Comparison of ENCODE assay signal across 8 cellular contexts in the genomic region with DNA sequence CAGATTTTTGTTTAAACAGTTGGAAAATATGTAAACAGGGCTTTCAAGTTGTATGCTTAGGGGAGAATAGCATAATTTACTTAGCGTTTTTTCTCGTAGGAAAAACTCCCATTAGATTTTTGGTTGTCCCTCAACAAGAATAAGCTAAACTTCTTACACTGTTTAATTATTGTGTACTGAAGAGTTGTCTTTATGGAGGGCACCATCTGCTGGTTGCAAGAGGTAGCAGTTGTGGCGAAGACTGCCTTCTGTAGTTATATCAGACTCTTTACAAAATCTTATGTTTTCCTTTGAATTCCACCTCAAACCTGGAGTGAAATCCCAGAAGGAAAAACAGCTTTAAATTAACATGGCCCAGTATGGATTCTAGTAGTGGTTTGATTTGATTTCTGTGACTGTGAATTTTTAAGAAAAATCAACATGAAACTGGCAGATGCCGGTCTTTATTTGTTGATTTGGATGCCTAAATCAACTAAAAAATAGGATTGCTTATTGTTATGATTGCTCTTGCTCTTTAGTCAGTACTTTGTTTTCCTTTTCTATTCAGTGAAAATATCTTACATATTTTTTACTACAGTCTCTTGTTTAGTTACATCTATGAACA. TPM values are rescaled to one million over a fixed set of nuclear protein-coding genes. Genes with fewer than 3 reads are reported as not detected.
A peak's percentile ranks its signal among the peaks of the same experiment; 100 is the strongest.
DNase-seq lines count a peak whose midpoint lies in the region; ATAC-seq and TF ChIP-seq lines count a peak whose summit lies in the region.

No MANE protein-coding gene starts in this region.

- CTCF ChIA-PET in Panc1 (lab: Charles Lee), result interaction anchor here (0.6 to 1.0 kb wide), 3 partner anchors 29 to 52 kb away, joined by 3 to 5 read pairs (median 5); no protein-coding TSS in a partner anchor

- H3K9me3 ChIP-seq in Panc1 (ENCODE audit: control insufficient read depth, insufficient read depth, low read depth, low read length) (no peaks in the 10 kb centered on the region), psoas muscle (no peaks in the 10 kb centered on the region)

- in situ Hi-C loops in Panc1 (cut with HindIII; ENCODE audit: low pct_unique_long_range_greater_than_20kb, low sequenced_read_pairs), result no loop called here

- H3K4me3 Mint-ChIP-seq in activated naive CD8-positive, alpha-beta T cell treated with anti-CD3 and anti-CD28 coated beads for 36 hours, result no peak overlapping the region

- H3K4me1 Mint-ChIP-seq in activated naive CD8-positive, alpha-beta T cell treated with anti-CD3 and anti-CD28 coated beads for 36 hours, result peaks cover 29% of the 10 kb centered on the region

- peak; percentile 74 for ATAC-seq in HG03432 (IDR thresholded peaks at IDR 0.05; ENCODE audit: unreplicated experiment)
- peak; percentile 84; the same call in 1 of the 2 replicates for ATAC-seq in Panc1
- peak; percentile 83 to 97 (median 86) for ATAC-seq in psoas muscle

- H3K36me3 Mint-ChIP-seq in activated naive CD8-positive, alpha-beta T cell treated with anti-CD3 and anti-CD28 coated beads for 36 hours, result no peaks in the 10 kb centered on the region

- no peaks in the 10 kb centered on the region for H3K9me3 Mint-ChIP-seq in activated naive CD8-positive, alpha-beta T cell treated with anti-CD3 and anti-CD28 coated beads for 36 hours

- no peak overlapping the region for H3K4me3 ChIP-seq in Panc1 (ENCODE audit: low read depth in 2 of 2, low read length in 2 of 2)
- no peak overlapping the region for H3K4me3 ChIP-seq in psoas muscle

- peak; percentile 17 to 20 for DNase-seq in activated CD8-positive, alpha-beta memory T cell treated with anti-CD3 and anti-CD28 coated beads for 4 hours (ENCODE audit: low read depth in 2 of 2)
- DNase-seq in activated CD8-positive, alpha-beta memory T cell treated with anti-CD3 and anti-CD28 coated beads, Interleukin-2, amount 50 U/mL, for 48 hours, result no peak
- peak; percentile 30 for DNase-seq in Panc1 (ENCODE audit: low read depth, low spot score)
- DNase-seq in activated naive CD8-positive, alpha-beta T cell treated with anti-CD3 and anti-CD28 coated beads for 36 hours, result peak; percentile 21
- DNase-seq in head of caudate nucleus, result peak in 41 of 42 donors; percentile 16 to 89 (median 70)
- peak; percentile 28 to 65 for DNase-seq in psoas muscle
- DNase-seq in NCI-H187 (lab: John Stamatoyannopoulos, UW), result no peak

- TF ChIP-seq CTCF in Panc1 (IDR thresholded peaks at IDR 0.05), result peak; percentile 70; the same call in 1 of the 2 replicates
- TF ChIP-seq CTCF in psoas muscle (IDR thresholded peaks at IDR 0.05), result peak; percentile 92

- POLR2A ChIA-PET in Panc1 (lab: Charles Lee), result no interaction called here

- BruUV-seq in Panc1 (replicated peaks; lab: Mats Ljungman, UMichigan), result no TSS peak

- H3K27me3 ChIP-seq in Panc1 (ENCODE audit: control insufficient read depth, insufficient read depth, low read length) (no peaks in the 10 kb centered on the region), psoas muscle (ENCODE audit: insufficient read depth in 3 of 3, low read length in 2 of 3) (no peaks in the 10 kb centered on the region)

- H3K4me1 ChIP-seq in Panc1 (ENCODE audit: control insufficient read depth, insufficient read depth, low read length), result peaks cover 13% of the 10 kb centered on the region
- H3K4me1 ChIP-seq in psoas muscle, result peaks cover 9% of the 10 kb centered on the region

- H3K27me3 Mint-ChIP-seq in activated naive CD8-positive, alpha-beta T cell treated with anti-CD3 and anti-CD28 coated beads for 36 hours, result no peaks in the 10 kb centered on the region

- intact Hi-C loops in Panc1 (cut with micrococcal nuclease; ENCODE audit: unreplicated experiment) (loop anchor here (5.0 kb wide), 1 partner anchor 52 kb away; a partner anchor contains a TSS), head of caudate nucleus (cut with DNase I) (loop anchor here (2.0 kb wide), 1 partner anchor 53 kb away; a partner anchor contains a TSS), psoas muscle (cut with DNase I) (loop anchor here (2.0 to 10.0 kb wide), 4 partner anchors 53 to 255 kb away; a partner anchor contains a TSS)

- H3K36me3 ChIP-seq in Panc1 (ENCODE audit: control insufficient read depth, insufficient read depth, low read length) (no peaks in the 10 kb centered on the region), psoas muscle (ENCODE audit: insufficient read depth in 1 of 2, low read depth in 1 of 2) (peaks cover 0 to 2% of the 10 kb centered on the region in 2 donors)

- WGBS in psoas muscle, 3 donors, result 32 to 36% (median 33%) methylated on average over 4 of the region's 4 CpGs

- H3K27ac Mint-ChIP-seq in activated naive CD8-positive, alpha-beta T cell treated with anti-CD3 and anti-CD28 coated beads for 36 hours, result no peak overlapping the region

- H3K27ac ChIP-seq in Panc1 (ENCODE audit: low read length) (no peak overlapping the region), psoas muscle (no peak overlapping the region)

RNA-seq across cellular contexts. Expression of a gene that starts 53.4 kb away (rescaled TPM):
- 33.9 TPM for total RNA-seq in Panc1 (2021; ENCODE audit: unreplicated experiment)
- polyA plus RNA-seq in Panc1 (2012; ENCODE audit: insufficient read length), result 9.5 TPM
- total RNA-seq in activated naive CD8-positive, alpha-beta T cell treated with anti-CD3 and anti-CD28 coated beads for 36 hours, result 10 to 100 TPM; 45.8 to 47.5 TPM
- total RNA-seq in psoas muscle, result 10 to 100 TPM; 18.3 to 28.1 (median 22.1) TPM
- polyA plus RNA-seq in psoas muscle, result 1 to 10 TPM; 3.6 to 7.6 (median 4.4) TPM

Comparison
In these comparisons a context has a peak if more than half of its experiments do, and no peak if none do; other contexts are left out.
1. DNase-seq: peak in activated CD8-positive, alpha-beta memory T cell treated with anti-CD3 and anti-CD28 coated beads for 4 hours (2 of 2), Panc1 (single experiment), activated naive CD8-positive, alpha-beta T cell treated with anti-CD3 and anti-CD28 coated beads for 36 hours (single experiment), head of caudate nucleus (41 of 42) and psoas muscle (2 of 2); none in activated CD8-positive, alpha-beta memory T cell treated with anti-CD3 and anti-CD28 coated beads, Interleukin-2, amount 50 U/mL, for 48 hours (single experiment) and NCI-H187 (0 of 2).
2. Peak in every context shown above with its lines, with median percentiles within 50 percentile points of each other: ATAC-seq.